In genomic region chr6:27865952-27866369, GRCh38 we compare ENCODE assay signal across 1 cellular context.
A peak's percentile ranks its signal among the peaks of the same experiment; 100 is the strongest.
TF ChIP-seq lines count a peak whose summit lies in the region.

No MANE protein-coding gene starts in this region.

TF ChIP-seq in K562, 482 proteins besides CTCF, POLR2A, EP300 and RAD21 (continued from another document):
- TF ChIP-seq AFF4 (CRISPR knock-in tag; IDR thresholded peaks at IDR 0.05) (peak; percentile 12; the same call in 1 of the 2 replicates), ZNF551 (CRISPR knock-in tag; IDR thresholded peaks at IDR 0.05) (peak; percentile 34; the same call in 1 of the 2 replicates), TAF1 (IDR thresholded peaks at IDR 0.05; ENCODE audit: control insufficient read depth, extremely low read depth, insufficient read depth, low read length, severe bottlenecking) (peak; percentile 11), CHCHD3 (CRISPR knock-in tag; IDR thresholded peaks at IDR 0.05) (peak; percentile 19; the same call in 1 of the 2 replicates), YY1 (IDR thresholded peaks at IDR 0.05; ENCODE audit: borderline replicate concordance in 1 of 3, control insufficient read depth in 1 of 3, extremely low read depth in 1 of 3, insufficient read depth in 3 of 3, insufficient read length in 1 of 3, insufficient replicate concordance in 2 of 3, low read depth in 1 of 3, low read length in 2 of 3) (peak in 1 of 3 experiments; percentile 25), ZC3H4 (CRISPR knock-in tag; IDR thresholded peaks at IDR 0.05; ENCODE audit: borderline replicate concordance) (peak; percentile 85; the same call in 1 of the 2 replicates), EHMT2 (IDR thresholded peaks at IDR 0.05) (no peak), MLLT1 (IDR thresholded peaks at IDR 0.05) (peak in 1 of 2 experiments; percentile 55; a peak in 3 of 4 replicates), SIN3A (IDR thresholded peaks at IDR 0.05; ENCODE audit: borderline replicate concordance in 2 of 2, control insufficient read depth in 1 of 2, low read depth in 2 of 2, low read length in 2 of 2) (peak in 1 of 2 experiments; percentile 34; a peak in 1 of 4 replicates), SUPT5H (IDR thresholded peaks at IDR 0.05) (peak; percentile 38), KDM5B (IDR thresholded peaks at IDR 0.05; ENCODE audit: insufficient replicate concordance, low read depth, low read length) (peak; percentile 36), CBX1 (IDR thresholded peaks at IDR 0.05; ENCODE audit: low read depth) (0 out of 2 replicates have a peak, but pooled peaks have one; percentile 12), PTBP1 (IDR thresholded peaks at IDR 0.05; ENCODE audit: low read depth, low read length) (0 out of 2 replicates have a peak, but pooled peaks have one; percentile 33), SPI1 (IDR thresholded peaks at IDR 0.05; ENCODE audit: borderline replicate concordance, low read depth, low read length) (no peak), ARHGAP35 (IDR thresholded peaks at IDR 0.05; ENCODE audit: partially characterized antibody) (no peak), POLR2AphosphoS5 (IDR thresholded peaks at IDR 0.05; ENCODE audit: control insufficient read depth, insufficient read depth, low read depth, low read length) (peak; percentile 44; the same call in 1 of the 2 replicates)
- TF ChIP-seq, protein P1, sequence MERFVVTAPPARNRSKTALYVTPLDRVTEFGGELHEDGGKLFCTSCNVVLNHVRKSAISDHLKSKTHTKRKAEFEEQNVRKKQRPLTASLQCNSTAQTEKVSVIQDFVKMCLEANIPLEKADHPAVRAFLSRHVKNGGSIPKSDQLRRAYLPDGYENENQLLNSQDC (CRISPR knock-in tag; IDR thresholded peaks at IDR 0.05): peak; percentile 77; the same call in 1 of the 2 replicates
- TF ChIP-seq, protein P2, sequence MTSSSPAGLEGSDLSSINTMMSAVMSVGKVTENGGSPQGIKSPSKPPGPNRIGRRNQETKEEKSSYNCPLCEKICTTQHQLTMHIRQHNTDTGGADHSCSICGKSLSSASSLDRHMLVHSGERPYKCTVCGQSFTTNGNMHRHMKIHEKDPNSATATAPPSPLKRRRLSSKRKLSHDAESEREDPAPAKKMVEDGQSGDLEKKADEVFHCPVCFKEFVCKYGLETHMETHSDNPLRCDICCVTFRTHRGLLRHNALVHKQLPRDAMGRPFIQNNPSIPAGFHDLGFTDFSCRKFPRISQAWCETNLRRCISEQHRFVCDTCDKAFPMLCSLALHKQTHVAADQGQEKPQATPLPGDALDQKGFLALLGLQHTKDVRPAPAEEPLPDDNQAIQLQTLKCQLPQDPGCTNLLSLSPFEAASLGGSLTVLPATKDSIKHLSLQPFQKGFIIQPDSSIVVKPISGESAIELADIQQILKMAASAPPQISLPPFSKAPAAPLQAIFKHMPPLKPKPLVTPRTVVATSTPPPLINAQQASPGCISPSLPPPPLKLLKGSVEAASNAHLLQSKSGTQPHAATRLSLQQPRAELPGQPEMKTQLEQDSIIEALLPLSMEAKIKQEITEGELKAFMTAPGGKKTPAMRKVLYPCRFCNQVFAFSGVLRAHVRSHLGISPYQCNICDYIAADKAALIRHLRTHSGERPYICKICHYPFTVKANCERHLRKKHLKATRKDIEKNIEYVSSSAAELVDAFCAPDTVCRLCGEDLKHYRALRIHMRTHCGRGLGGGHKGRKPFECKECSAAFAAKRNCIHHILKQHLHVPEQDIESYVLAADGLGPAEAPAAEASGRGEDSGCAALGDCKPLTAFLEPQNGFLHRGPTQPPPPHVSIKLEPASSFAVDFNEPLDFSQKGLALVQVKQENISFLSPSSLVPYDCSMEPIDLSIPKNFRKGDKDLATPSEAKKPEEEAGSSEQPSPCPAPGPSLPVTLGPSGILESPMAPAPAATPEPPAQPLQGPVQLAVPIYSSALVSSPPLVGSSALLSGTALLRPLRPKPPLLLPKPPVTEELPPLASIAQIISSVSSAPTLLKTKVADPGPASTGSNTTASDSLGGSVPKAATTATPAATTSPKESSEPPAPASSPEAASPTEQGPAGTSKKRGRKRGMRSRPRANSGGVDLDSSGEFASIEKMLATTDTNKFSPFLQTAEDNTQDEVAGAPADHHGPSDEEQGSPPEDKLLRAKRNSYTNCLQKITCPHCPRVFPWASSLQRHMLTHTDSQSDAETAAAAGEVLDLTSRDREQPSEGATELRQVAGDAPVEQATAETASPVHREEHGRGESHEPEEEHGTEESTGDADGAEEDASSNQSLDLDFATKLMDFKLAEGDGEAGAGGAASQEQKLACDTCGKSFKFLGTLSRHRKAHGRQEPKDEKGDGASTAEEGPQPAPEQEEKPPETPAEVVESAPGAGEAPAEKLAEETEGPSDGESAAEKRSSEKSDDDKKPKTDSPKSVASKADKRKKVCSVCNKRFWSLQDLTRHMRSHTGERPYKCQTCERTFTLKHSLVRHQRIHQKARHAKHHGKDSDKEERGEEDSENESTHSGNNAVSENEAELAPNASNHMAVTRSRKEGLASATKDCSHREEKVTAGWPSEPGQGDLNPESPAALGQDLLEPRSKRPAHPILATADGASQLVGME (CRISPR knock-in tag; IDR thresholded peaks at IDR 0.05): no peak
